Comparison of ENCODE assay signal across 17 cellular contexts in the genomic region with DNA sequence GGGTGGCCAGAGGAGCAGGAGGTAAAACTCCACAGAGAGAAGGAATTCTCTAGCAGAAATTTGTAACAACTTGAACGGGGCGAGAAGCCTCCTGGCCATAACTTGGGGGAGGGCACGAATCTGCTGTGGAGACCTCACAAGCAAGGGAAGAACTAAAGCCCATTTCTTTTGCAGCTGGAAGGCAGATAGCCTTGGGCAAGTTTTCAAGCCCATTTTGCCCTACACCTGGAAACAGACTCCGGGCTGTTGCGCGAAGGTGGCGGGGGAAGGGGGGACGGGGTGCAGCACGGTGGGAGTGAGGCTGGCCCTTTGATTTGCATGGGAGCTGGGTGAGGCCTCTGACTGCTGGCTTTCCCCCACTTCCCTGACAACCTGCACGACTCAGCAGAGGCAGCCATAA.
DNase-seq lines count a peak whose midpoint lies in the region; ATAC-seq, FAIRE-seq and TF ChIP-seq lines count a peak whose summit lies in the region.
"Had no signal": no experiment of that assay in that cellular context is flagged by ENCODE, and none has a peak within 500 bp of the region (broad histone marks: within the 10 kb centered on the region; RNA-seq: fewer than 3 reads in every experiment).

No MANE protein-coding gene starts in this region.

- no peaks in the 10 kb centered on the region for H3K27me3 ChIP-seq in sigmoid colon

- H3K4me3 Mint-ChIP-seq in chondrocyte (ENCODE audit: unreplicated experiment) = no peak overlapping the region
- H3K4me3 Mint-ChIP-seq in activated CD4-positive, alpha-beta memory T cell treated with anti-CD3 and anti-CD28 coated beads for 36 hours = no peak overlapping the region
- H3K4me3 Mint-ChIP-seq: CD4-positive, alpha-beta memory T cell had no signal

- CTCF ChIA-PET in activated CD4-positive, alpha-beta memory T cell treated with anti-CD3 and anti-CD28 coated beads for 36 hours (lab: Charles Lee) = interaction anchor here (0.6 to 1.0 kb wide), 2 partner anchors 24 to 222 kb away, joined by 3 to 4 read pairs; no protein-coding TSS in a partner anchor

- no peaks in the 10 kb centered on the region for H3K36me3 ChIP-seq in sigmoid colon

- peaks cover 12% of the 10 kb centered on the region for H3K4me1 Mint-ChIP-seq in chondrocyte (ENCODE audit: low read depth)
- H3K4me1 Mint-ChIP-seq in activated CD4-positive, alpha-beta memory T cell treated with anti-CD3 and anti-CD28 coated beads for 36 hours (ENCODE audit: low read depth) = no peaks in the 10 kb centered on the region
- H3K4me1 Mint-ChIP-seq: CD4-positive, alpha-beta memory T cell had no signal

- no peak for ATAC-seq in GM19455 (IDR thresholded peaks at IDR 0.05; ENCODE audit: unreplicated experiment)

- no peak overlapping the region for H3K27ac ChIP-seq in sigmoid colon
- H3K27ac ChIP-seq: GM23248 had no signal

- H3K4me3 ChIP-seq in sigmoid colon = no peak overlapping the region
- H3K4me3 ChIP-seq: GM23248 had no signal

- no peak for TF ChIP-seq CTCF in chondrocyte (IDR thresholded peaks at IDR 0.05)
- no peak for TF ChIP-seq CTCF in sigmoid colon (IDR thresholded peaks at IDR 0.05)

- H3K27ac Mint-ChIP-seq in chondrocyte (ENCODE audit: unreplicated experiment) = no peak overlapping the region
- no peak overlapping the region for H3K27ac Mint-ChIP-seq in activated CD4-positive, alpha-beta memory T cell treated with anti-CD3 and anti-CD28 coated beads for 36 hours
- H3K27ac Mint-ChIP-seq: CD4-positive, alpha-beta memory T cell had no signal

- WGBS in sigmoid colon, 2 donors = 88 to 92% methylated on average over 10 of the region's 10 CpGs

- peaks cover 0 to 26% (median 22%) of the 10 kb centered on the region in 4 donors for H3K4me1 ChIP-seq in sigmoid colon

- peaks cover 53% of the 10 kb centered on the region for H3K27me3 Mint-ChIP-seq in chondrocyte (ENCODE audit: low read depth)
- peaks cover 2% of the 10 kb centered on the region for H3K27me3 Mint-ChIP-seq in activated CD4-positive, alpha-beta memory T cell treated with anti-CD3 and anti-CD28 coated beads for 36 hours

- peak; percentile 27 for FAIRE-seq in urothelium cell line (lab: Jason Lieb, UNC)
- FAIRE-seq: GM12891, H1 had no signal

- intact Hi-C loops in sigmoid colon (cut with DNase I) = no loop called here
- intact Hi-C loops in activated CD4-positive, alpha-beta memory T cell treated with anti-CD3 and anti-CD28 coated beads for 36 hours (cut with micrococcal nuclease) = no loop called here

- peaks cover 10% of the 10 kb centered on the region for H3K36me3 Mint-ChIP-seq in chondrocyte (ENCODE audit: low read depth)
- H3K36me3 Mint-ChIP-seq in activated CD4-positive, alpha-beta memory T cell treated with anti-CD3 and anti-CD28 coated beads for 36 hours = no peaks in the 10 kb centered on the region
- H3K36me3 Mint-ChIP-seq: CD4-positive, alpha-beta memory T cell had no signal

- no peak for TF ChIP-seq EP300 in sigmoid colon (IDR thresholded peaks at IDR 0.05)

- POLR2A ChIA-PET in activated CD4-positive, alpha-beta memory T cell treated with anti-CD3 and anti-CD28 coated beads for 36 hours (lab: Charles Lee) = no interaction called here

- TF ChIP-seq POLR2A in sigmoid colon (IDR thresholded peaks at IDR 0.05) = no peak

- no peaks in the 10 kb centered on the region for H3K9me3 ChIP-seq in sigmoid colon

- DNase-seq in NCI-H526 treated with DMSO at 0.1 percent for 48 hours (lab: John Stamatoyannopoulos, UW) (peak; percentile 1), chondrocyte (ENCODE audit: low spot score) (peak; percentile 5), sigmoid colon (peak; percentile 21), urothelium cell line (ENCODE audit: low spot score) (no peak), NCI-H187 (lab: John Stamatoyannopoulos, UW) (no peak), NCI-H2081 (lab: John Stamatoyannopoulos, UW) (no peak)
- no peak for DNase-seq in activated CD4-positive, alpha-beta memory T cell treated with anti-CD3 and anti-CD28 coated beads for 36 hours
- DNase-seq: C1 segment of cervical spinal cord; CD4-positive, alpha-beta memory T cell; COR-L47; DMS79 treated with DMSO at 0.1 percent for 48 hours; GF-D8; GM23248; H7 had no signal

- H3K9me3 Mint-ChIP-seq in chondrocyte (ENCODE audit: low read depth) = peaks cover 9% of the 10 kb centered on the region
- peaks cover 5% of the 10 kb centered on the region for H3K9me3 Mint-ChIP-seq in activated CD4-positive, alpha-beta memory T cell treated with anti-CD3 and anti-CD28 coated beads for 36 hours

Comparison
In these comparisons a context has a peak if more than half of its experiments do, and no peak if none do; other contexts are left out.
1. DNase-seq: peak in NCI-H526 treated with DMSO at 0.1 percent for 48 hours (single experiment), chondrocyte (single experiment) and sigmoid colon (single experiment); none in urothelium cell line (single experiment), NCI-H187 (0 of 2), activated CD4-positive, alpha-beta memory T cell treated with anti-CD3 and anti-CD28 coated beads for 36 hours (single experiment) and NCI-H2081 (0 of 2).